In genomic region chr19:7918615-7919421, GRCh38 we compare ENCODE assay signal across 1 cellular context.
TF ChIP-seq lines count a peak whose summit lies in the region.

No MANE protein-coding gene starts in this region.

TF ChIP-seq in GM12878, 131 proteins besides CTCF, POLR2A, EP300 and RAD21:
- TF ChIP-seq RELB (IDR thresholded peaks at IDR 0.05; ENCODE audit: low read depth) (no peak), BCLAF1 (IDR thresholded peaks at IDR 0.05) (no peak), MYC (IDR thresholded peaks at IDR 0.05; ENCODE audit: insufficient read depth, insufficient read length, insufficient replicate concordance, low read length, severe bottlenecking) (no peak), SMARCA5 (IDR thresholded peaks at IDR 0.05) (no peak), SMAD5 (IDR thresholded peaks at IDR 0.05; ENCODE audit: low read depth) (no peak), RCOR1 (conservative IDR thresholded peaks at IDR 0.05; ENCODE audit: low read depth, low read length) (no peak), SUZ12 (IDR thresholded peaks at IDR 0.05; ENCODE audit: unreplicated experiment) (no peak), MXI1 (IDR thresholded peaks at IDR 0.05; ENCODE audit: low read depth, low read length) (no peak), ZBTB4 (CRISPR knock-in tag; IDR thresholded peaks at IDR 0.05) (no peak), STAT1 (conservative IDR thresholded peaks at IDR 0.05) (no peak), KLF5 (IDR thresholded peaks at IDR 0.05; ENCODE audit: partially characterized antibody) (no peak), SREBF1 (IDR thresholded peaks at IDR 0.05; ENCODE audit: low read length) (no peak), CHD1 (IDR thresholded peaks at IDR 0.05; ENCODE audit: low read depth, low read length) (no peak), YBX1 (IDR thresholded peaks at IDR 0.05) (no peak), NR2C2 (IDR thresholded peaks at IDR 0.05; ENCODE audit: borderline replicate concordance, control insufficient read depth, insufficient read length, low read depth) (no peak), STAT3 (IDR thresholded peaks at IDR 0.05; ENCODE audit: low read depth, low read length) (no peak), ZNF622 (IDR thresholded peaks at IDR 0.05) (no peak), SMC3 (IDR thresholded peaks at IDR 0.05; ENCODE audit: borderline replicate concordance, low read length) (no peak), NR2C1 (IDR thresholded peaks at IDR 0.05) (no peak), HCFC1 (IDR thresholded peaks at IDR 0.05; ENCODE audit: low read length) (no peak)
